In the genomic region with DNA sequence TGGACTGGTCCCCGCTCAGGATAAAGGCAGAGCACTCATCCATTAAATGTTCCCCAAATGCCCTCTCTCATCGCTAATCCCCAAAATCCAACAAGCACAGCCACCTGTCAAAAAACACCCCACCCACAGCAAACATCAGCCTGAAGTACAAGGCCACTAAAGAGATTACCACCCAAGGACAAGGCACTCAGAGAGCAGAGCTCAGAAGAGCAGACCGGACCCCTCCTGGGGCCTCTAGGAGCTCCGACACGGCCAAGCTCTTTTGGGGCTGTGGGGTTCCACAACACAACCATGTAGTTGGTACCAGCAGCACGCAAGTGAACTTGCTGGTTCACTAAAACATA, we compare ENCODE assay signal across 14 cellular contexts. TPM values are rescaled to one million over a fixed set of nuclear protein-coding genes. Genes with fewer than 3 reads are reported as not detected.
A peak's percentile ranks its signal among the peaks of the same experiment; 100 is the strongest.
DNase-seq lines count a peak whose midpoint lies in the region; ATAC-seq, FAIRE-seq and TF ChIP-seq lines count a peak whose summit lies in the region.
"Had no signal": no experiment of that assay in that cellular context is flagged by ENCODE, and none has a peak within 500 bp of the region (broad histone marks: within the 10 kb centered on the region; RNA-seq: fewer than 3 reads in every experiment).

No MANE protein-coding gene starts in this region.

- 80% methylated on average over 2 of the region's 6 CpGs; no CpG with 5 or more reads in 1 of the 2 experiments for WGBS in IMR-90 (ENCODE audit: extremely low coverage in 2 of 2, insufficient read length in 1 of 2), 2 experiments

- ATAC-seq in IMR-90 (ENCODE audit: low read depth) (no peak), naive B cell (ENCODE audit: low read depth in 2 of 2) (no peak), GM19463 (IDR thresholded peaks at IDR 0.05; ENCODE audit: unreplicated experiment) (no peak)

- no peak overlapping the region for H3K56ac ChIP-seq in IMR-90 (ENCODE audit: extremely low read depth, insufficient read depth, low read length)

- H3K27ac ChIP-seq in C4-2B (peak overlapping the region; percentile 54), IMR-90 (ENCODE audit: insufficient read depth, low read length) (no peak overlapping the region), astrocyte (ENCODE audit: low read depth, low read length) (no peak overlapping the region)
- H3K27ac ChIP-seq: parathyroid adenoma had no signal

- no peak overlapping the region for H2AK5ac ChIP-seq in IMR-90 (ENCODE audit: low read depth, low read length)

- H4K20me1 ChIP-seq in IMR-90 (ENCODE audit: insufficient read depth, low read length) (peaks cover 100% of the 10 kb centered on the region), astrocyte (ENCODE audit: insufficient read depth, low read length) (peaks cover 98% of the 10 kb centered on the region)

- no peak overlapping the region for H4K5ac ChIP-seq in IMR-90 (ENCODE audit: low read depth, low read length)

- CTCF ChIA-PET in IMR-90 (lab: Yijun Ruan, JAX), result interaction anchor here (0.6 kb wide), 1 partner anchor 917 kb away, joined by 5 read pairs; no protein-coding TSS in a partner anchor

- TF ChIP-seq CTCF in C4-2B (conservative IDR thresholded peaks at IDR 0.05) (no peak), IMR-90 (conservative IDR thresholded peaks at IDR 0.05; ENCODE audit: low read depth, low read length) (no peak), astrocyte (IDR thresholded peaks at IDR 0.05; ENCODE audit: insufficient read depth, low read depth, low read length) (no peak), foreskin fibroblast (IDR thresholded peaks at IDR 0.05; ENCODE audit: low read depth, low read length) (no peak)

- H4K91ac ChIP-seq in IMR-90 (ENCODE audit: insufficient read depth, low read depth, low read length), result no peak overlapping the region

- peaks cover 36% of the 10 kb centered on the region for H3K4me1 ChIP-seq in IMR-90 (ENCODE audit: control insufficient read depth, insufficient read depth, low read length)
- peaks cover 26% of the 10 kb centered on the region for H3K4me1 ChIP-seq in astrocyte (ENCODE audit: insufficient read depth, low read length)

- H3K36me3 Mint-ChIP-seq in astrocyte (ENCODE audit: low read depth, unreplicated experiment) (peaks cover 7% of the 10 kb centered on the region), naive B cell (no peaks in the 10 kb centered on the region)

- dilution Hi-C loops in IMR-90 (cut with HindIII; ENCODE audit: low sequenced_read_pairs, unreplicated experiment), result no loop called here

- H3K27me3 Mint-ChIP-seq in astrocyte (ENCODE audit: low read depth, unreplicated experiment) (no peaks in the 10 kb centered on the region), naive B cell (no peaks in the 10 kb centered on the region)

- peak overlapping the region; percentile 68; the same call in 1 of the 2 replicates for H3K23ac ChIP-seq in IMR-90 (ENCODE audit: low read depth, low read length)

- no peak overlapping the region for H4K8ac ChIP-seq in IMR-90 (ENCODE audit: low read depth in 2 of 2, low read length in 2 of 2)

- peak overlapping the region; percentile 24 for H3K4me3 Mint-ChIP-seq in astrocyte (ENCODE audit: unreplicated experiment)
- peak overlapping the region in 1 of 8 donors; percentile 17 for H3K4me3 Mint-ChIP-seq in naive B cell

- no peak for FAIRE-seq in astrocyte (lab: Jason Lieb, UNC)

- intact Hi-C loops in IMR-90 (cut with micrococcal nuclease), result loop anchor here (5.0 kb wide), 1 partner anchor 828 kb away; no protein-coding TSS in a partner anchor

- H3K4me1 Mint-ChIP-seq in astrocyte (ENCODE audit: low read depth, unreplicated experiment), result peaks cover 47% of the 10 kb centered on the region
- peaks cover 38 to 67% (median 54%) of the 10 kb centered on the region in 3 donors for H3K4me1 Mint-ChIP-seq in naive B cell

- no peak overlapping the region for H2BK15ac ChIP-seq in IMR-90 (ENCODE audit: low read depth, low read length)

- no peak overlapping the region for H2BK20ac ChIP-seq in IMR-90 (ENCODE audit: low read depth, low read length)

- H3K4ac ChIP-seq in IMR-90 (ENCODE audit: low read depth, low read length), result no peak overlapping the region

- H3K79me2 ChIP-seq in astrocyte (ENCODE audit: insufficient read depth, low read length), result peaks cover 100% of the 10 kb centered on the region

- no peak overlapping the region for H3K4me2 ChIP-seq in IMR-90 (ENCODE audit: low read depth, low read length)
- peak overlapping the region; percentile 45 for H3K4me2 ChIP-seq in astrocyte (ENCODE audit: low read length)

- no peak overlapping the region for H3K27ac Mint-ChIP-seq in astrocyte (ENCODE audit: unreplicated experiment)
- peak overlapping the region in 4 of 6 donors; percentile 40 to 82 (median 72) for H3K27ac Mint-ChIP-seq in naive B cell

- H3K4me3 ChIP-seq in IMR-90 (ENCODE audit: insufficient read depth, low read depth, low read length) (no peak overlapping the region), astrocyte (ENCODE audit: insufficient read depth, low read depth, low read length) (no peak overlapping the region), foreskin fibroblast (ENCODE audit: low read depth in 1 of 2, low read length in 2 of 2) (no peak overlapping the region)

- H3K9me3 ChIP-seq in IMR-90 (ENCODE audit: control insufficient read depth, insufficient read depth, low read length) (no peaks in the 10 kb centered on the region), astrocyte (ENCODE audit: insufficient read depth, low read depth, low read length) (no peaks in the 10 kb centered on the region)

- no peak for TF ChIP-seq RAD21 in IMR-90 (IDR thresholded peaks at IDR 0.05; ENCODE audit: low read length)

- POLR2A ChIA-PET in IMR-90 (lab: Charles Lee; ENCODE audit: unreplicated experiment), result no interaction called here

- H3K79me1 ChIP-seq in IMR-90 (ENCODE audit: low read depth in 1 of 2, low read length in 2 of 2), result peaks cover 19 to 90% of the 10 kb centered on the region in 2 experiments

- H3K18ac ChIP-seq in IMR-90 (ENCODE audit: low read depth, low read length), result no peak overlapping the region

- H2AFZ ChIP-seq in IMR-90 (replicated peaks; ENCODE audit: low read length, poor library complexity) (no peak overlapping the region), astrocyte (ENCODE audit: low read depth, low read length) (no peak overlapping the region)
- H2AFZ ChIP-seq: parathyroid adenoma had no signal

- no peak overlapping the region for H2BK5ac ChIP-seq in IMR-90 (ENCODE audit: low read depth, low read length, poor library complexity, severe bottlenecking)

- H3K9ac ChIP-seq in IMR-90 (ENCODE audit: low read depth, low read length) (no peak overlapping the region), astrocyte (ENCODE audit: low read length) (no peak overlapping the region)
- H3K9ac ChIP-seq: parathyroid adenoma had no signal

- peaks cover 52% of the 10 kb centered on the region for H3K9me1 ChIP-seq in IMR-90 (ENCODE audit: insufficient read depth, low read length)

- H3K36me3 ChIP-seq in IMR-90 (ENCODE audit: control insufficient read depth, insufficient read depth, low read length), result peaks cover 17% of the 10 kb centered on the region
- H3K36me3 ChIP-seq in astrocyte (ENCODE audit: insufficient read depth, low read length), result peaks cover 15% of the 10 kb centered on the region

- H3K9me3 Mint-ChIP-seq in astrocyte (ENCODE audit: unreplicated experiment) (no peaks in the 10 kb centered on the region), naive B cell (peaks cover 0 to 1% (median 0%) of the 10 kb centered on the region in 7 donors)

- no peak for TF ChIP-seq POLR2A in IMR-90 (IDR thresholded peaks at IDR 0.05; ENCODE audit: low read depth, low read length)

- H2AK9ac ChIP-seq in IMR-90 (replicated peaks; ENCODE audit: low read depth, low read length, poor library complexity), result no peak overlapping the region

- in situ Hi-C loops in IMR-90 (cut with MboI; ENCODE audit: low sequenced_read_pairs), result no loop called here

- no peak overlapping the region for H2BK120ac ChIP-seq in IMR-90 (ENCODE audit: low read depth, low read length)

- BruUV-seq in IMR-90 (replicated peaks; lab: Mats Ljungman, UMichigan), result no TSS peak

- DNase-seq in IMR-90, result no peak
- DNase-seq in astrocyte (ENCODE audit: low read depth), result no peak
- DNase-seq in naive B cell, result no peak
- no peak for DNase-seq in iPS-NIHi7 (ENCODE audit: extremely low spot score)
- DNase-seq in foreskin fibroblast, result no peak
- DNase-seq in AG08395 (ENCODE audit: low spot score), result no peak
- DNase-seq: GF-D8; hippocampal formation; NCI-H2081 treated with DMSO at 0.1 percent for 48 hours; stimulated activated CD4-positive, alpha-beta T cell treated with anti-CD3 and anti-CD28 coated beads, Interleukin-4, amount 100 ng/mL, for 24 hours; T1000 had no signal

- H3K14ac ChIP-seq in IMR-90 (replicated peaks; ENCODE audit: low read depth, low read length), result no peak overlapping the region

- H3K27me3 ChIP-seq in IMR-90 (ENCODE audit: control insufficient read depth, insufficient read depth, low read length) (no peaks in the 10 kb centered on the region), astrocyte (ENCODE audit: insufficient read depth, low read length) (no peaks in the 10 kb centered on the region)

TF ChIP-seq in IMR-90, 13 proteins besides CTCF, POLR2A, EP300 and RAD21:
- no peak for TF ChIP-seq CHD1 (IDR thresholded peaks at IDR 0.05; ENCODE audit: low read depth, low read length)
- TF ChIP-seq RFX5 (IDR thresholded peaks at IDR 0.05; ENCODE audit: low read depth, low read length), result no peak
- TF ChIP-seq RCOR1 (IDR thresholded peaks at IDR 0.05; ENCODE audit: insufficient replicate concordance, low read length), result no peak
TF ChIP-seq in IMR-90: peak in this region for 0.

RNA-seq across cellular contexts. Expression of a gene that starts 9.8 kb away (rescaled TPM):
- total RNA-seq in IMR-90 (2012; rRNA removed) (365 and 423 TPM in 2 replicates), astrocyte (354 and 364 TPM in 2 replicates)
- polyA plus RNA-seq in IMR-90 (2012; rRNA removed) (242 and 289 TPM in 2 replicates), naive B cell (ENCODE audit: low read depth in 6 of 6) (10 to 100 TPM; 76.4 to 88.7 (median 79.2) TPM)
- 103 and 148 TPM in 2 replicates for polyA plus RNA-seq in IMR-90 (2012; cell fraction: cytosol; rRNA removed)
- 46.1 and 144 TPM in 2 replicates for polyA plus RNA-seq in IMR-90 (2012; cell fraction: nucleus; rRNA removed; ENCODE audit: low replicate concordance)

RNA-seq across cellular contexts. Expression of a gene that starts 26.5 kb away (rescaled TPM):
- total RNA-seq in IMR-90 (2012; rRNA removed), result 35.1 and 54.2 TPM in 2 replicates
- polyA plus RNA-seq in IMR-90 (2012; rRNA removed), result 64.5 and 73.5 TPM in 2 replicates
- polyA plus RNA-seq in IMR-90 (2012; cell fraction: cytosol; rRNA removed), result 35.0 and 205 TPM in 2 replicates
- polyA plus RNA-seq in IMR-90 (2012; cell fraction: nucleus; rRNA removed; ENCODE audit: low replicate concordance), result 37.9 and 38.3 TPM in 2 replicates
- total RNA-seq in astrocyte, result 88.8 and 91.1 TPM in 2 replicates
- 10 to 100 TPM; 37.2 to 44.3 (median 41.2) TPM for polyA plus RNA-seq in naive B cell (ENCODE audit: low read depth in 6 of 6)
